9 cellular contexts compared by ENCODE assay signal in genomic region chr7:158325530-158326381, GRCh38.
DNase-seq lines count a peak whose midpoint lies in the region; ATAC-seq and TF ChIP-seq lines count a peak whose summit lies in the region.
"Had no signal": no experiment of that assay in that cellular context is flagged by ENCODE, and none has a peak within 500 bp of the region (broad histone marks: within the 10 kb centered on the region; RNA-seq: fewer than 3 reads in every experiment).

No MANE protein-coding gene starts in this region.

- H3K36me3 ChIP-seq in HAP-1 (replicated peaks), result no peaks in the 10 kb centered on the region

- in situ Hi-C loops in GM13977 (cut with MboI; ENCODE audit: low pct_unique_long_range_greater_than_20kb, low sequenced_read_pairs, unreplicated experiment) (no loop called here), HAP-1 (cut with MboI; ENCODE audit: low sequenced_read_pairs) (no loop called here)

- H3K27ac ChIP-seq in 22Rv1 (no peak overlapping the region), VCaP (peak overlapping the region; percentile 72)

- TF ChIP-seq CTCF in 22Rv1 (IDR thresholded peaks at IDR 0.05) (peak; percentile 68), VCaP (conservative IDR thresholded peaks at IDR 0.05) (peak; percentile 93), GM13977 (IDR thresholded peaks at IDR 0.05; ENCODE audit: extremely low read depth, insufficient read depth, missing control alignments) (no peak)

- no peaks in the 10 kb centered on the region for H3K9me3 ChIP-seq in HAP-1

- H3K4me3 ChIP-seq in HAP-1, result no peak overlapping the region

- ATAC-seq in left lobe of liver (peak; percentile 95), HG02973 (IDR thresholded peaks at IDR 0.05; ENCODE audit: unreplicated experiment) (no peak)

- DNase-seq in NCI-H128 (lab: John Stamatoyannopoulos, UW; ENCODE audit: unreplicated experiment), result peak; percentile 58
- peak; percentile 52 for DNase-seq in left lobe of liver (ENCODE audit: low spot score)
- DNase-seq in AG08396 (ENCODE audit: low spot score), result no peak
- DNase-seq in GM13977 (ENCODE audit: low spot score), result no peak
- no peak for DNase-seq in HAP-1 (ENCODE audit: low spot score in 2 of 2)
- DNase-seq: activated naive CD8-positive, alpha-beta T cell treated with anti-CD3 and anti-CD28 coated beads for 36 hours had no signal

- H3K4me1 ChIP-seq in HAP-1, result no peaks in the 10 kb centered on the region

- no peaks in the 10 kb centered on the region for H3K27me3 ChIP-seq in HAP-1 (ENCODE audit: low read depth)

Comparison
In these comparisons a context has a peak if more than half of its experiments do, and no peak if none do; other contexts are left out.
1. DNase-seq: peak in NCI-H128 (single experiment) and left lobe of liver (single experiment); none in AG08396 (single experiment), GM13977 (single experiment) and HAP-1 (0 of 2).